11 cellular contexts compared by ENCODE assay signal in the genomic region with DNA sequence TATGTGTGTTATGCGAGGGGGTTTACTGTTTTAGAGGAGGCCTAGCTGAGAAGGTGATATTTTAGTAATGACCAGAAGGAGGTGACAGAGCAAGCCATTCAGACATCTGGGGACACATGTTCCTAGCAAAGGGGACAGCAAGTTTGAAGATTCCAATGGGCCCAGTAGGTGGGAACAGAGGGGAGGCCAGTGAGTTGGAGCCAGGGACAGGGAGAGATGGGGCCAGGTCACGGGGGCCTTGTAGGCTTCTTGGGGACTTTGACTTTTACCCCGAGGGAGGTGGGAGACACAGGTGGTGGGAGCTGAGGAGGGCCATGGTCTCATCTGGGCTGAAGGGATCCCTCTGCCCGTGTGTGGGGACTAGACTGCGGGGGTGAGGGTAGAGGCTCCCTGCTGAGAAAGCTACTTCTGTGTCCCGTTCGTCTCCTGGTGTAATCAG.
DNase-seq lines count a peak whose midpoint lies in the region; ATAC-seq, FAIRE-seq and TF ChIP-seq lines count a peak whose summit lies in the region.
"Had no signal": no experiment of that assay in that cellular context is flagged by ENCODE, and none has a peak within 500 bp of the region (broad histone marks: within the 10 kb centered on the region; RNA-seq: fewer than 3 reads in every experiment).

No MANE protein-coding gene starts in this region.

- DNase-seq in DMS79 treated with DMSO at 0.1 percent for 48 hours (lab: John Stamatoyannopoulos, UW) (peak; percentile 28), DMS79 (lab: John Stamatoyannopoulos, UW) (no peak), K562 (ENCODE audit: extremely low read depth in 1 of 4, low spot score in 3 of 4) (peak in 1 of 4 experiments; percentile 7), sigmoid colon (no peak), anterior cingulate cortex (lab: John Stamatoyannopoulos, UW) (no peak), NCI-H187 treated with DMSO at 0.1 percent for 48 hours (lab: John Stamatoyannopoulos, UW) (no peak)
- no peak for DNase-seq in activated naive CD4-positive, alpha-beta T cell treated with anti-CD3 and anti-CD28 coated beads, Interleukin-2, amount 50 U/mL, for 16 hours
- DNase-seq: 8988T, activated T-cell treated with anti-CD3 and anti-CD28 coated beads for 4 hours had no signal

- H3K79me2 ChIP-seq in Loucy (ENCODE audit: insufficient read depth, low read length) (peaks cover 83% of the 10 kb centered on the region), K562 (ENCODE audit: control insufficient read depth, insufficient read depth, low read length) (no peaks in the 10 kb centered on the region)

- no TSS peak for BruUV-seq in K562 (replicated peaks; lab: Mats Ljungman, UMichigan)

- CTCF ChIA-PET in K562 (lab: Yijun Ruan, JAX; ENCODE audit: low intra/inter-chr PET ratio): no interaction called here

- no peaks in the 10 kb centered on the region for H3K9me1 ChIP-seq in K562 (ENCODE audit: control insufficient read depth, insufficient read depth, low read length)

- H3K4me3 ChIP-seq in Loucy (ENCODE audit: low read length, poor library complexity, severe bottlenecking): no peak overlapping the region
- H3K4me3 ChIP-seq in K562: no peak overlapping the region
- H3K4me3 ChIP-seq in sigmoid colon: no peak overlapping the region

- H3K27me3 ChIP-seq in Loucy (ENCODE audit: insufficient read depth, low read length, poor library complexity, severe bottlenecking) (no peaks in the 10 kb centered on the region), K562 (ENCODE audit: control insufficient read depth in 2 of 2, insufficient read depth in 2 of 2, low read length in 2 of 2) (peaks cover 9 to 69% of the 10 kb centered on the region in 2 experiments), sigmoid colon (no peaks in the 10 kb centered on the region)

- no peak for TF ChIP-seq EP300 in K562 (IDR thresholded peaks at IDR 0.05; ENCODE audit: low read length)
- no peak for TF ChIP-seq EP300 in sigmoid colon (IDR thresholded peaks at IDR 0.05)

- H3K36me3 ChIP-seq in Loucy (ENCODE audit: insufficient read depth, low read length) (peaks cover 32% of the 10 kb centered on the region; the same call in 1 of the 2 replicates), K562 (ENCODE audit: control insufficient read depth, insufficient read depth, low read length) (no peaks in the 10 kb centered on the region), sigmoid colon (no peaks in the 10 kb centered on the region)

- no peak overlapping the region for H2AFZ ChIP-seq in Loucy (ENCODE audit: low read length)
- H2AFZ ChIP-seq in K562 (ENCODE audit: low read depth, low read length): no peak overlapping the region

- H3K9ac ChIP-seq in Loucy (ENCODE audit: low read depth, low read length, poor library complexity, severe bottlenecking) (peak overlapping the region; percentile 61), K562 (ENCODE audit: insufficient read depth in 1 of 2, low read depth in 2 of 2, low read length in 2 of 2) (no peak overlapping the region)

- 2% methylated on average over 6 of the region's 7 CpGs for WGBS in K562 (ENCODE audit: insufficient coverage, low coverage, missing lambda C conversion rate)
- 78 to 92% methylated on average over 7 of the region's 7 CpGs for WGBS in sigmoid colon, 2 donors

- in situ Hi-C loops in K562 (cut with MboI): no loop called here

- FAIRE-seq in K562 (lab: Jason Lieb, UNC): no peak
- FAIRE-seq: endothelial cell of umbilical vein had no signal

- intact Hi-C loops in K562 (cut with micrococcal nuclease) (loop anchor here (5.0 kb wide), 1 partner anchor 53 kb away; no protein-coding TSS in a partner anchor), sigmoid colon (cut with DNase I) (loop anchor here (5.0 kb wide), 1 partner anchor 38 kb away; no protein-coding TSS in a partner anchor)

- no peaks in the 10 kb centered on the region for H3K9me2 ChIP-seq in Loucy (replicated peaks; ENCODE audit: low read depth, low read length)

- H3K27ac ChIP-seq in K562 (ENCODE audit: extremely low read depth, low read depth, low read length) (no peak overlapping the region), sigmoid colon (peak overlapping the region; percentile 60 to 74 (median 68))

- no peak for TF ChIP-seq RAD21 in K562 (CRISPR knock-in tag; conservative IDR thresholded peaks at IDR 0.05 in 1 of 2, IDR thresholded peaks at IDR 0.05 in 1 of 2)

- H3K4me1 ChIP-seq in Loucy (ENCODE audit: insufficient read depth, low read length, poor library complexity, severe bottlenecking) (peaks cover 40% of the 10 kb centered on the region), K562 (replicated peaks in 1 of 2; ENCODE audit: control insufficient read depth in 2 of 2, insufficient read depth in 2 of 2, low read length in 2 of 2) (no peaks in the 10 kb centered on the region), sigmoid colon (peaks cover 0 to 53% (median 35%) of the 10 kb centered on the region in 4 donors)

- no peak; the same call in 1 of the 3 replicates for ATAC-seq in K562

- H3K9me3 ChIP-seq in Loucy (ENCODE audit: insufficient read depth, low read depth, low read length) (no peaks in the 10 kb centered on the region), K562 (replicated peaks; ENCODE audit: control insufficient read depth, insufficient read depth, low read depth, low read length) (no peaks in the 10 kb centered on the region), sigmoid colon (no peaks in the 10 kb centered on the region)

- TF ChIP-seq POLR2A in K562 (conservative IDR thresholded peaks at IDR 0.05) (no peak), sigmoid colon (IDR thresholded peaks at IDR 0.05) (no peak)

- peak; percentile 64 for TF ChIP-seq CTCF in Loucy (conservative IDR thresholded peaks at IDR 0.05; ENCODE audit: low read length)
- peak in 2 of 3 experiments; percentile 24 to 27; a peak in 1 of 6 replicates for TF ChIP-seq CTCF in K562 (IDR thresholded peaks at IDR 0.05 in 2 of 3, conservative IDR thresholded peaks at IDR 0.05 in 1 of 3; ENCODE audit: insufficient read depth in 2 of 3, low read depth in 1 of 3, low read length in 3 of 3)
- TF ChIP-seq CTCF in sigmoid colon (IDR thresholded peaks at IDR 0.05): no peak

- H3K4me2 ChIP-seq in Loucy (ENCODE audit: low read depth, low read length, poor library complexity, severe bottlenecking) (peak overlapping the region; percentile 49), K562 (ENCODE audit: insufficient read depth, low read length) (no peak overlapping the region)

- H4K20me1 ChIP-seq in Loucy (ENCODE audit: insufficient read depth, low read length, poor library complexity, severe bottlenecking) (no peaks in the 10 kb centered on the region), K562 (replicated peaks; ENCODE audit: control insufficient read depth, insufficient read depth, low read length) (peaks cover 3% of the 10 kb centered on the region; the same call in 1 of the 2 replicates)

- H3F3A ChIP-seq in Loucy (ENCODE audit: low read depth): no peaks in the 10 kb centered on the region

- POLR2A ChIA-PET in K562 (lab: Yijun Ruan, JAX): interaction anchor here (0.6 kb wide), 1 partner anchor 9 kb away, joined by 5 read pairs; no protein-coding TSS in a partner anchor

TF ChIP-seq in K562, 482 proteins besides CTCF, POLR2A, EP300 and RAD21 (continues in another document):
- TF ChIP-seq HIVEP1 (CRISPR knock-in tag; IDR thresholded peaks at IDR 0.05) (no peak), GATAD2A (IDR thresholded peaks at IDR 0.05) (no peak), SMARCB1 (IDR thresholded peaks at IDR 0.05; ENCODE audit: insufficient read length, low read depth) (no peak)
- TF ChIP-seq, protein P1, sequence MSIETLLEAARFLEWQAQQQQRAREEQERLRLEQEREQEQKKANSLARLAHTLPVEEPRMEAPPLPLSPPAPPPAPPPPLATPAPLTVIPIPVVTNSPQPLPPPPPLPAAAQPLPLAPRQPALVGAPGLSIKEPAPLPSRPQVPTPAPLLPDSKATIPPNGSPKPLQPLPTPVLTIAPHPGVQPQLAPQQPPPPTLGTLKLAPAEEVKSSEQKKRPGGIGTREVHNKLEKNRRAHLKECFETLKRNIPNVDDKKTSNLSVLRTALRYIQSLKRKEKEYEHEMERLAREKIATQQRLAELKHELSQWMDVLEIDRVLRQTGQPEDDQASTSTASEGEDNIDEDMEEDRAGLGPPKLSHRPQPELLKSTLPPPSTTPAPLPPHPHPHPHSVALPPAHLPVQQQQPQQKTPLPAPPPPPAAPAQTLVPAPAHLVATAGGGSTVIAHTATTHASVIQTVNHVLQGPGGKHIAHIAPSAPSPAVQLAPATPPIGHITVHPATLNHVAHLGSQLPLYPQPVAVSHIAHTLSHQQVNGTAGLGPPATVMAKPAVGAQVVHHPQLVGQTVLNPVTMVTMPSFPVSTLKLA (conservative IDR thresholded peaks at IDR 0.05): no peak
- TF ChIP-seq, protein P2, sequence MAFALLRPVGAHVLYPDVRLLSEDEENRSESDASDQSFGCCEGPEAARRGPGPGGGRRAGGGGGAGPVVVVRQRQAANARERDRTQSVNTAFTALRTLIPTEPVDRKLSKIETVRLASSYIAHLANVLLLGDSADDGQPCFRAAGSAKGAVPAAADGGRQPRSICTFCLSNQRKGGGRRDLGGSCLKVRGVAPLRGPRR (CRISPR knock-in tag; IDR thresholded peaks at IDR 0.05): no peak
- TF ChIP-seq, protein P3, sequence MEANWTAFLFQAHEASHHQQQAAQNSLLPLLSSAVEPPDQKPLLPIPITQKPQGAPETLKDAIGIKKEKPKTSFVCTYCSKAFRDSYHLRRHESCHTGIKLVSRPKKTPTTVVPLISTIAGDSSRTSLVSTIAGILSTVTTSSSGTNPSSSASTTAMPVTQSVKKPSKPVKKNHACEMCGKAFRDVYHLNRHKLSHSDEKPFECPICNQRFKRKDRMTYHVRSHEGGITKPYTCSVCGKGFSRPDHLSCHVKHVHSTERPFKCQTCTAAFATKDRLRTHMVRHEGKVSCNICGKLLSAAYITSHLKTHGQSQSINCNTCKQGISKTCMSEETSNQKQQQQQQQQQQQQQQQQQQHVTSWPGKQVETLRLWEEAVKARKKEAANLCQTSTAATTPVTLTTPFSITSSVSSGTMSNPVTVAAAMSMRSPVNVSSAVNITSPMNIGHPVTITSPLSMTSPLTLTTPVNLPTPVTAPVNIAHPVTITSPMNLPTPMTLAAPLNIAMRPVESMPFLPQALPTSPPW (CRISPR knock-in tag; IDR thresholded peaks at IDR 0.05): no peak

Comparison
In these comparisons a context has a peak if more than half of its experiments do, and no peak if none do; other contexts are left out.
1. CTCF ChIP-seq: peak in Loucy (single experiment) and K562 (2 of 3); none in sigmoid colon (0 of 4).